Comparison of ENCODE assay signal across 16 cellular contexts in genomic region chr6:147930743-147931142, GRCh38.
DNase-seq lines count a peak whose midpoint lies in the region; ATAC-seq and TF ChIP-seq lines count a peak whose summit lies in the region.
"Had no signal": no experiment of that assay in that cellular context is flagged by ENCODE, and none has a peak within 500 bp of the region (broad histone marks: within the 10 kb centered on the region; RNA-seq: fewer than 3 reads in every experiment).

No MANE protein-coding gene starts in this region.

- H3K4me3 ChIP-seq in RWPE2 (ENCODE audit: severe bottlenecking) (no peak overlapping the region), neural progenitor cell (no peak overlapping the region)
- H3K4me3 ChIP-seq: HAP-1 had no signal

- DNase-seq in HPDE6-E6E7 (ENCODE audit: extremely low spot score) = peak; percentile 10
- no peak for DNase-seq in RWPE2 (ENCODE audit: low spot score)
- peak; percentile 36 for DNase-seq in epithelial cell of prostate (ENCODE audit: low read depth, low spot score)
- no peak for DNase-seq in neural progenitor cell (ENCODE audit: low spot score)
- no peak for DNase-seq in activated effector memory CD4-positive, alpha-beta T cell treated with anti-CD3 and anti-CD28 coated beads, Interleukin-2, amount 50 U/mL, for 16 hours
- no peak for DNase-seq in NCI-H2227 (lab: John Stamatoyannopoulos, UW; ENCODE audit: unreplicated experiment)
- DNase-seq in left colon = no peak
- DNase-seq: CD8-positive, alpha-beta memory T cell; DMS 273 treated with DMSO at 0.1 percent for 48 hours; NCI-H1048; NCI-H2107; NCI-H748 treated with DMSO at 0.1 percent for 48 hours; SHP77 treated with DMSO at 0.1 percent for 48 hours had no signal

- H3K9me3 ChIP-seq in RWPE2 (ENCODE audit: severe bottlenecking) (no peaks in the 10 kb centered on the region), neural progenitor cell (ENCODE audit: low read depth) (no peaks in the 10 kb centered on the region)
- H3K9me3 ChIP-seq: HAP-1 had no signal

- H3K27ac Mint-ChIP-seq in neural progenitor cell = no peak overlapping the region
- H3K27ac Mint-ChIP-seq: B cell; CD8-positive, alpha-beta memory T cell had no signal

- H3K27ac ChIP-seq in RWPE2 (ENCODE audit: poor library complexity, severe bottlenecking) = no peak overlapping the region
- no peak overlapping the region for H3K27ac ChIP-seq in epithelial cell of prostate
- H3K27ac ChIP-seq in neural progenitor cell = no peak overlapping the region

- intact Hi-C loops in left colon (cut with DNase I, micrococcal nuclease) = no loop called here

- H3K4me3 Mint-ChIP-seq in neural progenitor cell = peak overlapping the region; percentile 37
- H3K4me3 Mint-ChIP-seq: B cell; CD8-positive, alpha-beta memory T cell had no signal

- H3K36me3 ChIP-seq in RWPE2 (ENCODE audit: low read depth) (no peaks in the 10 kb centered on the region), neural progenitor cell (no peaks in the 10 kb centered on the region)
- H3K36me3 ChIP-seq: HAP-1 had no signal

- H3K4me1 ChIP-seq in RWPE2 (ENCODE audit: insufficient read depth, poor library complexity, severe bottlenecking) (peaks cover 9% of the 10 kb centered on the region), neural progenitor cell (peaks cover 5% of the 10 kb centered on the region)
- H3K4me1 ChIP-seq: HAP-1 had no signal

- H3K79me2 ChIP-seq in neural progenitor cell (ENCODE audit: low read depth) = no peaks in the 10 kb centered on the region

- peak overlapping the region; percentile 40 for H2AFZ ChIP-seq in neural progenitor cell (replicated peaks)

- H3K4me2 ChIP-seq in neural progenitor cell = no peak overlapping the region

- H3K27me3 ChIP-seq in RWPE2 (ENCODE audit: insufficient read depth, poor library complexity, severe bottlenecking) (no peaks in the 10 kb centered on the region), neural progenitor cell (no peaks in the 10 kb centered on the region)

- no peaks in the 10 kb centered on the region for H4K20me1 ChIP-seq in neural progenitor cell (ENCODE audit: low read depth)

- TF ChIP-seq CTCF in RWPE2 (IDR thresholded peaks at IDR 0.05; ENCODE audit: poor library complexity, severe bottlenecking) = no peak
- no peak for TF ChIP-seq CTCF in neural progenitor cell (IDR thresholded peaks at IDR 0.05)

- no peak overlapping the region for H3K9ac ChIP-seq in neural progenitor cell

- no peaks in the 10 kb centered on the region for H3F3A ChIP-seq in neural progenitor cell (ENCODE audit: low read depth)

- ATAC-seq in RWPE2 (ENCODE audit: low read depth) = peak; percentile 80
- no peak for ATAC-seq in left colon
- ATAC-seq: Panc1 had no signal

- H3K4me1 Mint-ChIP-seq in neural progenitor cell = peaks cover 9% of the 10 kb centered on the region
- H3K4me1 Mint-ChIP-seq: B cell; CD8-positive, alpha-beta memory T cell had no signal

- H3K36me3 Mint-ChIP-seq in neural progenitor cell = peaks cover 9% of the 10 kb centered on the region

- H3K9me3 Mint-ChIP-seq in neural progenitor cell = peaks cover 33% of the 10 kb centered on the region

- H3K27me3 Mint-ChIP-seq in neural progenitor cell (ENCODE audit: insufficient read depth, low read depth) = peaks cover 5% of the 10 kb centered on the region
- H3K27me3 Mint-ChIP-seq: B cell had no signal

Comparison
In these comparisons a context has a peak if more than half of its experiments do, and no peak if none do; other contexts are left out.
1. DNase-seq: peak in HPDE6-E6E7 (single experiment) and epithelial cell of prostate (single experiment); none in RWPE2 (single experiment), neural progenitor cell (single experiment), activated effector memory CD4-positive, alpha-beta T cell treated with anti-CD3 and anti-CD28 coated beads, Interleukin-2, amount 50 U/mL, for 16 hours (single experiment), NCI-H2227 (single experiment) and left colon (0 of 2).